ENCODE assay signal across 19 cellular contexts in genomic region chr2:99484205-99484604, GRCh38. TPM values are rescaled to one million over a fixed set of nuclear protein-coding genes. Genes with fewer than 3 reads are reported as not detected.
DNase-seq lines count a peak whose midpoint lies in the region; ATAC-seq, FAIRE-seq and TF ChIP-seq lines count a peak whose summit lies in the region.
"Had no signal": no experiment of that assay in that cellular context is flagged by ENCODE, and none has a peak within 500 bp of the region (broad histone marks: within the 10 kb centered on the region; RNA-seq: fewer than 3 reads in every experiment).

No MANE protein-coding gene starts in this region.

- H3K4me3 ChIP-seq in SU-DHL-6 (ENCODE audit: insufficient read depth, low read length, poor library complexity, severe bottlenecking), result no peak overlapping the region
- H3K4me3 ChIP-seq in trophoblast cell (ENCODE audit: low read depth, low read length), result no peak overlapping the region
- H3K4me3 ChIP-seq: BLaER1 treated with 17β-estradiol and CSF1 and Interleukin-3, amounts not matched to agents 10 nM and 100 nM had no signal

- H2BK120ac ChIP-seq in trophoblast cell (ENCODE audit: insufficient read depth, low read length, poor library complexity), result no peak overlapping the region

- peaks cover 30% of the 10 kb centered on the region for H4K20me1 ChIP-seq in SU-DHL-6 (ENCODE audit: low read depth, low read length)

- no peak overlapping the region for H3K23ac ChIP-seq in trophoblast cell (ENCODE audit: low read length)

- H3K4me2 ChIP-seq in SU-DHL-6 (ENCODE audit: low read depth, low read length, poor library complexity, severe bottlenecking) (peak overlapping the region; percentile 73), trophoblast cell (ENCODE audit: low read length) (no peak overlapping the region)
- H3K4me2 ChIP-seq: KMS-11 had no signal

- no peak overlapping the region for H4K12ac ChIP-seq in trophoblast cell (ENCODE audit: low read depth, low read length)

- H2AFZ ChIP-seq in SU-DHL-6 (ENCODE audit: low read depth, low read length, severe bottlenecking), result no peak overlapping the region
- no peak overlapping the region for H2AFZ ChIP-seq in trophoblast cell (ENCODE audit: insufficient read depth, low read length, poor library complexity)

- no peaks in the 10 kb centered on the region for H3K9me2 ChIP-seq in SU-DHL-6 (replicated peaks; ENCODE audit: insufficient read depth, low read length)

- no peak overlapping the region for H3K14ac ChIP-seq in trophoblast cell (ENCODE audit: low read length)

- peaks cover 9% of the 10 kb centered on the region; the same call in 1 of the 2 replicates for H3F3A ChIP-seq in SU-DHL-6 (ENCODE audit: insufficient read depth)

- TF ChIP-seq CTCF in SU-DHL-6 (IDR thresholded peaks at IDR 0.05; ENCODE audit: insufficient read depth, low read length, poor library complexity, severe bottlenecking) (no peak), foreskin keratinocyte (conservative IDR thresholded peaks at IDR 0.05) (no peak)

- H3K9ac ChIP-seq in SU-DHL-6 (ENCODE audit: low read length) (no peak overlapping the region), trophoblast cell (ENCODE audit: low read length) (no peak overlapping the region)
- H3K9ac ChIP-seq: KMS-11 had no signal

- no peak overlapping the region for H2BK12ac ChIP-seq in trophoblast cell (ENCODE audit: low read length)

- no peak overlapping the region for H4K91ac ChIP-seq in trophoblast cell (ENCODE audit: low read depth, low read length)

- peak overlapping the region; percentile 10 for H3K4ac ChIP-seq in trophoblast cell (ENCODE audit: low read depth, low read length)

- ATAC-seq in foreskin keratinocyte, result no peak
- ATAC-seq in HG02938 (IDR thresholded peaks at IDR 0.05; ENCODE audit: unreplicated experiment), result no peak
- no peak for ATAC-seq in GM18519 (IDR thresholded peaks at IDR 0.05; ENCODE audit: low FRiP score, unreplicated experiment)
- ATAC-seq: CD8-positive, alpha-beta T cell; Right ventricle myocardium inferior had no signal

- H2BK5ac ChIP-seq in trophoblast cell (ENCODE audit: low read depth, low read length, poor library complexity), result no peak overlapping the region

- H3K4me1 ChIP-seq in foreskin keratinocyte (peaks cover 39% of the 10 kb centered on the region), trophoblast cell (ENCODE audit: control insufficient read depth in 1 of 2, insufficient read depth in 2 of 2, low read length in 2 of 2) (peaks cover 0 to 7% of the 10 kb centered on the region in 2 experiments)

- H3K27me3 ChIP-seq in SU-DHL-6 (ENCODE audit: low read length) (no peaks in the 10 kb centered on the region), foreskin keratinocyte (no peaks in the 10 kb centered on the region), trophoblast cell (ENCODE audit: insufficient read depth, low read length) (no peaks in the 10 kb centered on the region)
- H3K27me3 ChIP-seq: BLaER1 treated with 17β-estradiol and CSF1 and Interleukin-3, amounts not matched to agents 10 nM and 100 nM had no signal

- no peak overlapping the region for H4K8ac ChIP-seq in trophoblast cell (ENCODE audit: low read depth, low read length)

- peak; percentile 31 for FAIRE-seq in G401.6 (lab: Jason Lieb, UNC)
- FAIRE-seq: H54, RCC 7860 had no signal

- H3K79me1 ChIP-seq in trophoblast cell (ENCODE audit: low read length), result peaks cover 4% of the 10 kb centered on the region

- no peak for DNase-seq in foreskin keratinocyte
- DNase-seq in trophoblast cell, result no peak
- no peak for DNase-seq in NCI-H1930 (lab: John Stamatoyannopoulos, UW)
- DNase-seq: CD8-positive, alpha-beta T cell; DMS53; NCI-H1436; NCI-H2081; NCI-H510A; NCI-H748 treated with DMSO at 0.1 percent for 48 hours; NK-92 treated with Interleukin-12 subunit alpha and Interleukin-12 subunit beta, amount 100 ng/mL, for 24 hours had no signal

- H3K27ac ChIP-seq in SU-DHL-6 (ENCODE audit: low read depth, low read length) (no peak overlapping the region; the same call in 1 of the 2 replicates), foreskin keratinocyte (peak overlapping the region; percentile 2), trophoblast cell (ENCODE audit: low read depth, low read length) (no peak overlapping the region)
- H3K27ac ChIP-seq: BLaER1 treated with 17β-estradiol and CSF1 and Interleukin-3, amounts not matched to agents 10 nM and 100 nM; KMS-11 had no signal

- H3K36me3 ChIP-seq in SU-DHL-6 (ENCODE audit: low read length) (no peaks in the 10 kb centered on the region), trophoblast cell (ENCODE audit: control insufficient read depth in 1 of 2, insufficient read depth in 2 of 2, low read length in 2 of 2) (peaks cover 0 to 3% of the 10 kb centered on the region in 2 experiments)

- no peak overlapping the region for H3K18ac ChIP-seq in trophoblast cell (ENCODE audit: low read length)

- H2AK5ac ChIP-seq in trophoblast cell (ENCODE audit: low read length), result no peak overlapping the region

- H3K79me2 ChIP-seq in SU-DHL-6 (ENCODE audit: insufficient read depth, low read length), result peaks cover 89% of the 10 kb centered on the region
- peaks cover 12% of the 10 kb centered on the region for H3K79me2 ChIP-seq in trophoblast cell (ENCODE audit: control insufficient read depth, insufficient read depth, low read length, poor library complexity)

- H3K9me3 ChIP-seq in SU-DHL-6 (ENCODE audit: insufficient read depth, low read length) (no peaks in the 10 kb centered on the region), trophoblast cell (ENCODE audit: insufficient read depth, low read depth, low read length) (no peaks in the 10 kb centered on the region)
- H3K9me3 ChIP-seq: BLaER1 treated with 17β-estradiol and CSF1 and Interleukin-3, amounts not matched to agents 10 nM and 100 nM had no signal

- no CpG with 5 or more reads among the region's 2 CpGs for WGBS in trophoblast cell (ENCODE audit: extremely low coverage, insufficient coverage, insufficient read length)

RNA-seq across cellular contexts. Expression of gene REV1, which starts 5.6 kb away (rescaled TPM):
- 30.2 and 31.9 TPM in 2 replicates for total RNA-seq in foreskin keratinocyte
- 7.1 and 9.1 TPM in 2 replicates for polyA plus RNA-seq in foreskin keratinocyte
- 27.7 TPM in 2 replicates for polyA plus RNA-seq in trophoblast cell (2013)
